In genomic region chr20:44641305-44641704, GRCh38 we compare ENCODE assay signal across 14 cellular contexts. TPM values are rescaled to one million over a fixed set of nuclear protein-coding genes. Genes with fewer than 3 reads are reported as not detected.
A peak's percentile ranks its signal among the peaks of the same experiment; 100 is the strongest.
DNase-seq lines count a peak whose midpoint lies in the region; ATAC-seq, FAIRE-seq and TF ChIP-seq lines count a peak whose summit lies in the region.
"Had no signal": no experiment of that assay in that cellular context is flagged by ENCODE, and none has a peak within 500 bp of the region (broad histone marks: within the 10 kb centered on the region; RNA-seq: fewer than 3 reads in every experiment).

No MANE protein-coding gene starts in this region.

- H3K27me3 Mint-ChIP-seq in T-cell: no peaks in the 10 kb centered on the region

- no peak for FAIRE-seq in A549 (lab: Jason Lieb, UNC)
- FAIRE-seq: HepG2, RCC 7860 had no signal

- no peaks in the 10 kb centered on the region for H3K9me3 Mint-ChIP-seq in T-cell

- no peak for TF ChIP-seq RAD21 in A549 (conservative IDR thresholded peaks at IDR 0.05 in 1 of 2, IDR thresholded peaks at IDR 0.05 in 1 of 2)

- H3K36me3 Mint-ChIP-seq in T-cell: peaks cover 23% of the 10 kb centered on the region

- H3K4me2 ChIP-seq in A549: no peak overlapping the region

- peaks cover 53 to 68% (median 66%) of the 10 kb centered on the region in 3 donors for H3K4me1 Mint-ChIP-seq in T-cell

- H3K27ac Mint-ChIP-seq in T-cell: peak overlapping the region; percentile 94 to 99

- ATAC-seq in A549: no peak
- no peak for ATAC-seq in T-cell (replicated peaks in 1 of 4)
- no peak for ATAC-seq in GM21515 (IDR thresholded peaks at IDR 0.05; ENCODE audit: unreplicated experiment)

- H3K9me3 ChIP-seq in A549 (no peaks in the 10 kb centered on the region), thyroid gland (no peaks in the 10 kb centered on the region)

- H3K27ac ChIP-seq in A549 (peak overlapping the region; percentile 83 to 94; a peak in 5 of 6 replicates), epithelial cell of prostate (peak overlapping the region; percentile 84), thyroid gland (no peak overlapping the region)

- TF ChIP-seq EP300 in A549 (IDR thresholded peaks at IDR 0.05): no peak

- peak overlapping the region in 1 of 3 donors; percentile 86 for H3K4me3 Mint-ChIP-seq in T-cell

- no peaks in the 10 kb centered on the region for H3K36me3 ChIP-seq in thyroid gland

- POLR2A ChIA-PET in A549 (lab: Yijun Ruan, JAX) (no interaction called here), T-cell (lab: Charles Lee) (no interaction called here)

- intact Hi-C loops in thyroid gland (cut with DNase I): no loop called here

- CTCF ChIA-PET in A549 (lab: Yijun Ruan, JAX): interaction anchor here (0.7 to 13.0 kb wide), 2 partner anchors 28 to 42 kb away, joined by 3 to 126 read pairs; no protein-coding TSS in a partner anchor
- CTCF ChIA-PET in T-cell (lab: Charles Lee): no interaction called here

- 88% methylated on average over 6 of the region's 6 CpGs for WGBS in A549 (ENCODE audit: missing lambda C conversion rate)
- 95 to 96% methylated on average over 6 of the region's 6 CpGs for WGBS in thyroid gland, 2 donors

- no peak for TF ChIP-seq POLR2A in A549 (IDR thresholded peaks at IDR 0.05; ENCODE audit: low read length)
- TF ChIP-seq POLR2A in thyroid gland (IDR thresholded peaks at IDR 0.05): no peak

- H3K27me3 ChIP-seq in thyroid gland: no peaks in the 10 kb centered on the region

- H3K4me3 ChIP-seq in A549 (no peak overlapping the region), thyroid gland (replicated peaks in 1 of 3) (no peak overlapping the region)
- H3K4me3 ChIP-seq: coronary artery had no signal

- DNase-seq in A549 (ENCODE audit: low read depth in 1 of 2, low spot score in 1 of 2): no peak
- peak; percentile 66 for DNase-seq in GF-D8 (lab: John Stamatoyannopoulos, UW)
- no peak for DNase-seq in T-cell
- no peak for DNase-seq in epithelial cell of prostate (ENCODE audit: low read depth, low spot score)
- DNase-seq in thyroid gland: no peak
- no peak for DNase-seq in NCI-H187 treated with DMSO at 0.1 percent for 48 hours (lab: John Stamatoyannopoulos, UW)
- no peak for DNase-seq in 8988T
- DNase-seq: activated gamma-delta T cell treated with Interleukin-2 at 50 U/mL for 16 hours, foreskin fibroblast, NCI-H2171 treated with DMSO at 0.1 percent for 48 hours had no signal

- peaks cover 46% of the 10 kb centered on the region for H3K4me1 ChIP-seq in A549
- H3K4me1 ChIP-seq in thyroid gland: peaks cover 6 to 33% of the 10 kb centered on the region in 2 donors

- TF ChIP-seq CTCF in A549 (IDR thresholded peaks at IDR 0.05): no peak
- TF ChIP-seq CTCF in thyroid gland (IDR thresholded peaks at IDR 0.05): no peak

TF ChIP-seq in A549, 52 proteins besides CTCF, POLR2A, EP300 and RAD21:
- TF ChIP-seq TFCP2L1 (CRISPR knock-in tag; IDR thresholded peaks at IDR 0.05) (no peak), HDAC2 (IDR thresholded peaks at IDR 0.05) (no peak), USF2 (IDR thresholded peaks at IDR 0.05) (no peak), BCL3 (IDR thresholded peaks at IDR 0.05) (no peak), HES2 (IDR thresholded peaks at IDR 0.05) (no peak), EHF (CRISPR knock-in tag; IDR thresholded peaks at IDR 0.05) (no peak), RNF2 (IDR thresholded peaks at IDR 0.05; ENCODE audit: borderline replicate concordance, low read depth) (no peak), GATA3 (IDR thresholded peaks at IDR 0.05; ENCODE audit: borderline replicate concordance) (no peak), EHMT2 (IDR thresholded peaks at IDR 0.05; ENCODE audit: low read depth) (no peak), TP53 (CRISPR knock-in tag; IDR thresholded peaks at IDR 0.05) (no peak), PBX3 (IDR thresholded peaks at IDR 0.05) (no peak), CHD2 (IDR thresholded peaks at IDR 0.05; ENCODE audit: low read length, partially characterized antibody) (no peak)

RNA-seq across cellular contexts. Expression of gene ADA, which starts 10.2 kb away (rescaled TPM):
- polyA plus RNA-seq in A549 (2011; rRNA removed): 46.7 and 48.1 TPM in 2 replicates
- polyA plus RNA-seq in A549 (2012; cell fraction: cytosol; rRNA removed): 72.5 and 87.8 TPM in 2 replicates
- 107 and 110 TPM in 2 replicates for polyA plus RNA-seq in A549 (2012; cell fraction: nucleus; rRNA removed)
- polyA plus RNA-seq in A549 (2017; fragmentation: RNase III; extraction: RNeasy Plus Mini Kit Qiagen cat#74134 plus additional on column Dnase treatment): 34.5 to 37.5 TPM (median 36.9 TPM) in 3 replicates
- polyA minus RNA-seq in A549 (2011; rRNA and poly(A)+ RNA removed): 41.1 and 43.0 TPM in 2 replicates
- 10 to 100 TPM; 21.9 to 42.1 (median 33.3) TPM for total RNA-seq in T-cell
- total RNA-seq in thyroid gland: 10 to 100 TPM in 1 of 4 donors, 1 to 10 TPM in 3; 4.0 to 13.9 (median 7.1) TPM

RNA-seq across cellular contexts. Expression of gene PKIG, which starts 58.9 kb away (rescaled TPM):
- polyA plus RNA-seq in A549 (2011; rRNA removed) (27.0 and 31.1 TPM in 2 replicates), A549 (2017; fragmentation: RNase III; extraction: RNeasy Plus Mini Kit Qiagen cat#74134 plus additional on column Dnase treatment) (22.6 to 24.1 TPM (median 24.0 TPM) in 3 replicates)
- polyA plus RNA-seq in A549 (2012; cell fraction: cytosol; rRNA removed): 34.3 and 35.9 TPM in 2 replicates
- 16.3 and 17.5 TPM in 2 replicates for polyA plus RNA-seq in A549 (2012; cell fraction: nucleus; rRNA removed)
- 17.5 and 21.1 TPM in 2 replicates for polyA minus RNA-seq in A549 (2011; rRNA and poly(A)+ RNA removed)
- total RNA-seq in T-cell (1 to 10 TPM; 2.1 to 7.7 (median 4.7) TPM), thyroid gland (100 to 1,000 TPM; 108 to 145 (median 111) TPM)

Comparison
In these comparisons a context has a peak if more than half of its experiments do, and no peak if none do; other contexts are left out.
1. H3K27ac ChIP-seq: peak in A549 (2 of 2) and epithelial cell of prostate (single experiment); none in thyroid gland (0 of 3).
2. RNA of gene PKIG, which starts 58.9 kb away (total RNA-seq): 108 to 145 TPM in thyroid gland; 2.1 to 7.7 TPM in T-cell; every median in the first group is over 10 times any median in the second.